In the genomic region with DNA sequence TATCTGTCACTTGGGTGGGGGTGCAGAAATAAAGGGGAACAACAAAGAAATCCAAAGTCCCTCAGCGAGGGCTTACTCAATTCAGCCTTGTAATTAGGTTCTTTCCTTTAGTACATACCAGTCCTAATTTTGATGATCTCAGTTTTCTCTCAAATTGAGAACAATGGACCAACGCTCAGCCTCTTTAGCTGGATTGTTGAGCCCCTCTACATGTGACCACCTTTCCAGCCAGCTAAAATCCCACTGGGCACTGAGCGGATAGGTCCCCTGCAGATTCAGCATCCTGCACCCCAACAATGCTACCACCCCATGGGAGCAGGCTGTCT, we compare ENCODE assay signal across 12 cellular contexts. TPM values are rescaled to one million over a fixed set of nuclear protein-coding genes. Genes with fewer than 3 reads are reported as not detected.
DNase-seq lines count a peak whose midpoint lies in the region; ATAC-seq, FAIRE-seq and TF ChIP-seq lines count a peak whose summit lies in the region.
"Had no signal": no experiment of that assay in that cellular context is flagged by ENCODE, and none has a peak within 500 bp of the region (broad histone marks: within the 10 kb centered on the region; RNA-seq: fewer than 3 reads in every experiment).

No MANE protein-coding gene starts in this region.

- no peak for DNase-seq in OCI-LY7 (ENCODE audit: low spot score)
- DNase-seq in suprapubic skin (ENCODE audit: low spot score in 2 of 2) = no peak
- no peak for DNase-seq in HPDE6-E6E7 (ENCODE audit: extremely low spot score)
- DNase-seq in activated CD4-positive, alpha-beta T cell treated with anti-CD3 and anti-CD28 coated beads, Interleukin-2, amount 10 ng/mL, durations not matched to agents 24 days and 14 days = no peak
- DNase-seq in kidney = no peak
- DNase-seq: amniotic stem cell, COR-L47, NCI-H2029 treated with DMSO at 0.1 percent for 48 hours had no signal

- no peak for TF ChIP-seq CTCF in OCI-LY7 (conservative IDR thresholded peaks at IDR 0.05; ENCODE audit: low read length)
- TF ChIP-seq CTCF in suprapubic skin (IDR thresholded peaks at IDR 0.05) = no peak
- no peak for TF ChIP-seq CTCF in kidney (IDR thresholded peaks at IDR 0.05; ENCODE audit: borderline replicate concordance, extremely low read depth, insufficient read depth)

- no peak overlapping the region for H3K4me3 ChIP-seq in OCI-LY7 (ENCODE audit: low read depth, low read length, poor library complexity, severe bottlenecking)
- no peak overlapping the region for H3K4me3 ChIP-seq in ectodermal cell (ENCODE audit: insufficient read depth, low read depth, low read length)
- peak overlapping the region in 1 of 2 donors; percentile 33 for H3K4me3 ChIP-seq in muscle layer of duodenum (ENCODE audit: low read depth in 1 of 2, low read length in 2 of 2)
- H3K4me3 ChIP-seq in suprapubic skin = peak overlapping the region; percentile 5
- H3K4me3 ChIP-seq in kidney (ENCODE audit: low read length in 2 of 2) = no peak overlapping the region

- CTCF ChIA-PET in OCI-LY7 (lab: Charles Lee; ENCODE audit: unreplicated experiment) = no interaction called here

- H3K4me1 Mint-ChIP-seq in activated CD4-positive, alpha-beta T cell treated with anti-CD3 and anti-CD28 coated beads, Interleukin-2, amount 10 ng/mL, durations not matched to agents 24 days and 14 days = peaks cover 13% of the 10 kb centered on the region

- peak overlapping the region; percentile 29 for H3K27ac ChIP-seq in OCI-LY7 (ENCODE audit: low read depth, low read length, poor library complexity, severe bottlenecking)
- peak overlapping the region; percentile 52 for H3K27ac ChIP-seq in ectodermal cell (ENCODE audit: insufficient read depth, low read depth, low read length, poor library complexity, severe bottlenecking)
- peak overlapping the region; percentile 45 for H3K27ac ChIP-seq in muscle layer of duodenum (ENCODE audit: low read length)
- peak overlapping the region; percentile 79 for H3K27ac ChIP-seq in suprapubic skin
- H3K27ac ChIP-seq in kidney (ENCODE audit: low read depth in 2 of 2, low read length in 2 of 2) = peak overlapping the region in 1 of 2 donors; percentile 61
- H3K27ac ChIP-seq: epithelial cell of prostate had no signal

- no peak overlapping the region for H3K4me3 Mint-ChIP-seq in activated CD4-positive, alpha-beta T cell treated with anti-CD3 and anti-CD28 coated beads, Interleukin-2, amount 10 ng/mL, durations not matched to agents 24 days and 14 days

- H3K9me2 ChIP-seq in OCI-LY7 (ENCODE audit: insufficient read depth, low read length) = no peaks in the 10 kb centered on the region

- no peaks in the 10 kb centered on the region for H3K9me3 Mint-ChIP-seq in activated CD4-positive, alpha-beta T cell treated with anti-CD3 and anti-CD28 coated beads, Interleukin-2, amount 10 ng/mL, durations not matched to agents 24 days and 14 days

- peak overlapping the region in 1 of 2 donors; percentile 29 for H3K9ac ChIP-seq in kidney (ENCODE audit: low read length in 2 of 2)

- H3K36me3 ChIP-seq in OCI-LY7 (ENCODE audit: insufficient read depth, low read length) (peaks cover 29% of the 10 kb centered on the region), ectodermal cell (ENCODE audit: control insufficient read depth, insufficient read depth, low read length) (no peaks in the 10 kb centered on the region), muscle layer of duodenum (ENCODE audit: control insufficient read depth in 1 of 2, insufficient read depth in 2 of 2, low read length in 2 of 2) (no peaks in the 10 kb centered on the region), suprapubic skin (no peaks in the 10 kb centered on the region), kidney (ENCODE audit: control insufficient read depth in 1 of 2, insufficient read depth in 2 of 2, low read length in 2 of 2) (no peaks in the 10 kb centered on the region)

- no peak overlapping the region for H2AFZ ChIP-seq in OCI-LY7 (ENCODE audit: low read length)

- H3K9me3 ChIP-seq in OCI-LY7 (ENCODE audit: low read length) (no peaks in the 10 kb centered on the region), ectodermal cell (ENCODE audit: control insufficient read depth, low read length) (no peaks in the 10 kb centered on the region), muscle layer of duodenum (ENCODE audit: control insufficient read depth in 1 of 2, low read length in 2 of 2) (no peaks in the 10 kb centered on the region), suprapubic skin (no peaks in the 10 kb centered on the region), kidney (ENCODE audit: control insufficient read depth in 1 of 2, low read length in 2 of 2) (no peaks in the 10 kb centered on the region)

- H3K4me1 ChIP-seq in OCI-LY7 (ENCODE audit: insufficient read depth, low read length, poor library complexity, severe bottlenecking) (peaks cover 69% of the 10 kb centered on the region), ectodermal cell (ENCODE audit: control insufficient read depth, insufficient read depth, low read length) (peaks cover 19% of the 10 kb centered on the region), muscle layer of duodenum (ENCODE audit: control insufficient read depth in 1 of 2, insufficient read depth in 2 of 2, low read length in 2 of 2) (peaks cover 36 to 78% of the 10 kb centered on the region in 2 donors), suprapubic skin (peaks cover 65% of the 10 kb centered on the region), kidney (ENCODE audit: control insufficient read depth in 1 of 2, insufficient read depth in 1 of 2, low read depth in 1 of 2, low read length in 2 of 2) (peaks cover 16 to 25% of the 10 kb centered on the region in 2 donors)

- no peak overlapping the region for H3K4me2 ChIP-seq in OCI-LY7 (ENCODE audit: low read length)

- 87 to 90% methylated on average over 3 of the region's 3 CpGs for WGBS in ectodermal cell, 2 experiments
- WGBS in suprapubic skin = 73% methylated on average over 3 of the region's 3 CpGs

- POLR2A ChIA-PET in OCI-LY7 (lab: Charles Lee) = interaction anchor here (0.6 kb wide), 1 partner anchor 240 kb away, joined by 6 read pairs; no protein-coding TSS in a partner anchor

- no peak overlapping the region for H3K27ac Mint-ChIP-seq in activated CD4-positive, alpha-beta T cell treated with anti-CD3 and anti-CD28 coated beads, Interleukin-2, amount 10 ng/mL, durations not matched to agents 24 days and 14 days

- H3K27me3 Mint-ChIP-seq in activated CD4-positive, alpha-beta T cell treated with anti-CD3 and anti-CD28 coated beads, Interleukin-2, amount 10 ng/mL, durations not matched to agents 24 days and 14 days = no peaks in the 10 kb centered on the region

- peaks cover 7% of the 10 kb centered on the region for H3K36me3 Mint-ChIP-seq in activated CD4-positive, alpha-beta T cell treated with anti-CD3 and anti-CD28 coated beads, Interleukin-2, amount 10 ng/mL, durations not matched to agents 24 days and 14 days (ENCODE audit: low read depth)

- FAIRE-seq in kidney (lab: Jason Lieb, UNC) = no peak

- no peaks in the 10 kb centered on the region for H4K20me1 ChIP-seq in OCI-LY7 (ENCODE audit: insufficient read depth, low read length)

- H3K27me3 ChIP-seq in ectodermal cell (ENCODE audit: control insufficient read depth, insufficient read depth, low read length, poor library complexity, severe bottlenecking) = no peaks in the 10 kb centered on the region
- no peaks in the 10 kb centered on the region for H3K27me3 ChIP-seq in muscle layer of duodenum (ENCODE audit: low read depth, low read length)
- no peaks in the 10 kb centered on the region for H3K27me3 ChIP-seq in suprapubic skin

- no peak for TF ChIP-seq EP300 in suprapubic skin (IDR thresholded peaks at IDR 0.05)

- BruUV-seq in OCI-LY7 (replicated peaks; lab: Mats Ljungman, UMichigan) = no TSS peak

- peaks cover 47% of the 10 kb centered on the region; the same call in 1 of the 2 replicates for H3K79me2 ChIP-seq in OCI-LY7 (ENCODE audit: insufficient read depth, low read depth, low read length)

- intact Hi-C loops in OCI-LY7 (cut with micrococcal nuclease; ENCODE audit: unreplicated experiment) (loop anchor here (2.0 to 5.0 kb wide), 3 partner anchors 19 to 209 kb away; partner anchors contain the start of gene CSNK1E), kidney (cut with DNase I) (no loop called here)
- intact Hi-C loops in activated CD4-positive, alpha-beta T cell treated with anti-CD3 and anti-CD28 coated beads, Interleukin-2, amount 10 ng/mL, durations not matched to agents 24 days and 14 days (cut with micrococcal nuclease) = no loop called here

- ATAC-seq in GM18861 (IDR thresholded peaks at IDR 0.05; ENCODE audit: unreplicated experiment) = no peak

- TF ChIP-seq POLR2A in suprapubic skin (IDR thresholded peaks at IDR 0.05) = no peak

RNA-seq across cellular contexts. Expression of gene TMEM184B, which starts 11.4 kb away (rescaled TPM):
- 11.1 and 19.1 TPM in 2 replicates for total RNA-seq in OCI-LY7 (2014; rRNA removed; shearing (Covaris generic))
- total RNA-seq in OCI-LY7 (2022) (37.8 and 50.2 TPM in 2 replicates), suprapubic skin (10 to 100 TPM; 41.5 to 54.9 (median 46.0) TPM), kidney (54.1 TPM)
- 56.9 TPM for polyA plus RNA-seq in ectodermal cell (2013, experiment 1 of 4)
- 57.9 TPM for polyA plus RNA-seq in ectodermal cell (2013, experiment 2 of 4)
- 47.7 TPM for polyA plus RNA-seq in ectodermal cell (2013, experiment 3 of 4)
- polyA plus RNA-seq in ectodermal cell (2013, experiment 4 of 4) = 51.7 TPM
- 31.9 and 33.1 TPM in 2 replicates for total RNA-seq in activated CD4-positive, alpha-beta T cell treated with anti-CD3 and anti-CD28 coated beads, Interleukin-2, amount 10 ng/mL, durations not matched to agents 24 days and 14 days
- 22.9 TPM for polyA plus RNA-seq in kidney (ENCODE audit: insufficient read depth, low read depth, low replicate concordance)

RNA-seq across cellular contexts. Expression of gene CSNK1E, which starts 55.8 kb away (rescaled TPM):
- 152 and 182 TPM in 2 replicates for total RNA-seq in OCI-LY7 (2014; rRNA removed; shearing (Covaris generic))
- total RNA-seq in OCI-LY7 (2022) = 203 and 211 TPM in 2 replicates
- 175 TPM for polyA plus RNA-seq in ectodermal cell (2013, experiment 1 of 4)
- polyA plus RNA-seq in ectodermal cell (2013, experiment 2 of 4) = 173 TPM
- 122 TPM for polyA plus RNA-seq in ectodermal cell (2013, experiment 3 of 4)
- polyA plus RNA-seq in ectodermal cell (2013, experiment 4 of 4) = 140 TPM
- 100 to 1,000 TPM; 112 to 246 (median 160) TPM for total RNA-seq in suprapubic skin
- total RNA-seq in activated CD4-positive, alpha-beta T cell treated with anti-CD3 and anti-CD28 coated beads, Interleukin-2, amount 10 ng/mL, durations not matched to agents 24 days and 14 days = 157 and 159 TPM in 2 replicates
- 101 TPM for total RNA-seq in kidney
- polyA plus RNA-seq in kidney (ENCODE audit: insufficient read depth, low read depth, low replicate concordance) = 33.6 TPM

RNA-seq across cellular contexts. Expression of gene MAFF, which starts 59.6 kb away (rescaled TPM):
- total RNA-seq in OCI-LY7 (2014; rRNA removed; shearing (Covaris generic)) = 3.8 and 5.7 TPM in 2 replicates
- total RNA-seq in OCI-LY7 (2022) (3.4 and 5.3 TPM in 2 replicates), suprapubic skin (10 to 100 TPM; 27.3 to 70.1 (median 52.8) TPM), kidney (23.4 TPM)
- 1.4 TPM for polyA plus RNA-seq in ectodermal cell (2013, experiment 1 of 4)
- 1.2 TPM for polyA plus RNA-seq in ectodermal cell (2013, experiment 2 of 4)
- 1.9 TPM for polyA plus RNA-seq in ectodermal cell (2013, experiment 3 of 4)
- 0.97 TPM for polyA plus RNA-seq in ectodermal cell (2013, experiment 4 of 4)
- total RNA-seq in activated CD4-positive, alpha-beta T cell treated with anti-CD3 and anti-CD28 coated beads, Interleukin-2, amount 10 ng/mL, durations not matched to agents 24 days and 14 days = 12.6 and 12.8 TPM in 2 replicates
- polyA plus RNA-seq in kidney (ENCODE audit: insufficient read depth, low read depth, low replicate concordance) = 2.2 TPM
